ENCODE assay signal across 8 cellular contexts in the genomic region with DNA sequence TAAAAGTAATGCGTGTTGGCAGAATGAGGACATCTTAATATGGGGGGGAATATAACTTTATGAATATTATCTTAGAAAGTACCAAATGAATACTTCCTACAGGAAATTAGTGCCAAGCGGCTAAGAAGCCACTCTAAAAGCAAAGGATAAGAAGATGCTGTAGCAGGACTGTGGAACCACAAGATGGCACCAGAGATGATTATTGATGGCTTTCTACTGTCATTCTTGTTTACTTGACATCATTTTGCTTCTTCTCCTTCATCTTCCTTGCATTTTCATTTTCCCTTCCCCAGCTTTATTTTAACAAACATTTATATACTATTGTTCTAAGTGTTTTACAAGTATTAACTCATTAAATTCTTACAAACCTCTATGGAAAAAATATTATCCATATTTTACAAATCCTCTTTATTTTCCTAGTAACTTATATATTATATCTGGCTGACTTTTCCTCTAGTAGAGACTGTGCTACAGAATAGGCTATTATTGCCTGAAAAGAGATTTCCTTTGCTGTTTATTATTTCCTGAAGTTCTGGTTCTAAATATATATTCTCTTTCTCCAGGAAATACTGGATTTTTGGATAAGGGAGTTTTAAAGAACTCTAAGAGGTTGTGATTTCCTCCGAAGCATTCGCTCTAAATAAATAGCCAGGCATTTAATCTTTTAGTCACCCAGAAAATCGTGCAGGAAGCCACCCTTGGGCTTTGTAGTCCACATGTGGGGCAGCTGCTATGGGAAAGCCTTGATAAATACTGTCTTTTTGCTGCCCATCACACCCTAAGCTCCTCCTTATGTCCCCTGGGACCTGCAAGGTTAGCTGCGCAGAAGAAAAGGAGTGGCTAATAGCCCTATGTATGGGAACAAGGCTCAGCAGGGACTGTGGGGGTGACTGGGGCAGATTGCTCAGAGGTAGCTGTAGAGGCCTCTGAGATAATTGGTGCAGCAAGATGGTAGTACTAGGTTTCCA. TPM values are rescaled to one million over a fixed set of nuclear protein-coding genes. Genes with fewer than 3 reads are reported as not detected.
A peak's percentile ranks its signal among the peaks of the same experiment; 100 is the strongest.
DNase-seq lines count a peak whose midpoint lies in the region; ATAC-seq, FAIRE-seq and TF ChIP-seq lines count a peak whose summit lies in the region.

No MANE protein-coding gene starts in this region.

- DNase-seq in BJ (ENCODE audit: low read depth) (no peak), GM12891 (ENCODE audit: insufficient read length, low spot score) (peak; percentile 22), NCI-H460 (ENCODE audit: extremely low read depth, low read depth) (peak; percentile 60), brain microvascular endothelial cell (peak; percentile 38), mesenchymal stem cell (peak; percentile 54), cerebellar nuclear complex (lab: John Stamatoyannopoulos, UW) (no peak), GF-D8 (lab: John Stamatoyannopoulos, UW) (no peak)

- POLR2A ChIA-PET in BJ (lab: Charles Lee): no interaction called here

- H2AK5ac ChIP-seq in mesenchymal stem cell (ENCODE audit: low read length, severe bottlenecking): no peak overlapping the region

- 83% methylated on average over 5 of the region's 6 CpGs for WGBS in mesenchymal stem cell

- H3K27ac ChIP-seq in brain microvascular endothelial cell: no peak overlapping the region
- H3K27ac ChIP-seq in mesenchymal stem cell (ENCODE audit: low read length, poor library complexity, severe bottlenecking): no peak overlapping the region

- no peak overlapping the region for H3K14ac ChIP-seq in mesenchymal stem cell (ENCODE audit: low read length in 2 of 2)

- ATAC-seq in HG02870 (IDR thresholded peaks at IDR 0.05; ENCODE audit: unreplicated experiment): peak; percentile 60

- H3K4me2 ChIP-seq in mesenchymal stem cell (ENCODE audit: low read length, poor library complexity, severe bottlenecking): no peak overlapping the region

- no peak overlapping the region for H3K4ac ChIP-seq in mesenchymal stem cell (ENCODE audit: low read depth in 1 of 2, low read length in 2 of 2)

- no peaks in the 10 kb centered on the region for H3K79me1 ChIP-seq in mesenchymal stem cell (replicated peaks; ENCODE audit: low read length, poor library complexity, severe bottlenecking)

- H3K4me3 ChIP-seq in BJ (ENCODE audit: low read depth, low read length) (no peak overlapping the region), brain microvascular endothelial cell (ENCODE audit: low read depth, low read length) (no peak overlapping the region), mesenchymal stem cell (ENCODE audit: insufficient read depth in 1 of 2, low read depth in 1 of 2, low read length in 2 of 2) (no peak overlapping the region)

- H3K27me3 ChIP-seq in BJ (ENCODE audit: control insufficient read depth, insufficient read depth, low read length) (no peaks in the 10 kb centered on the region), brain microvascular endothelial cell (replicated peaks) (no peaks in the 10 kb centered on the region), mesenchymal stem cell (ENCODE audit: control insufficient read depth in 1 of 2, insufficient read depth in 1 of 2, low read length in 2 of 2) (no peaks in the 10 kb centered on the region)

- H4K91ac ChIP-seq in mesenchymal stem cell (ENCODE audit: low read length): no peak overlapping the region

- in situ Hi-C loops in brain microvascular endothelial cell (cut with HindIII; ENCODE audit: low pct_ligation_motif_present, low sequenced_read_pairs): no loop called here

- H2BK5ac ChIP-seq in mesenchymal stem cell (ENCODE audit: low read depth, low read length, poor library complexity, severe bottlenecking): no peak overlapping the region

- no peak overlapping the region for H2BK15ac ChIP-seq in mesenchymal stem cell (ENCODE audit: low read depth, poor library complexity, severe bottlenecking)

- H2AFZ ChIP-seq in mesenchymal stem cell (ENCODE audit: low read depth, low read length): no peak overlapping the region

- peak; percentile 62 for TF ChIP-seq CTCF in BJ (IDR thresholded peaks at IDR 0.05; ENCODE audit: insufficient read depth, low read depth, low read length)
- peak; percentile 73 for TF ChIP-seq CTCF in brain microvascular endothelial cell (IDR thresholded peaks at IDR 0.05; ENCODE audit: low read depth, low read length, missing control alignments)

- no peak overlapping the region for H3K9ac ChIP-seq in mesenchymal stem cell (ENCODE audit: low read length)

- no peaks in the 10 kb centered on the region for H3K9me3 ChIP-seq in mesenchymal stem cell (ENCODE audit: control insufficient read depth, low read length)

- CTCF ChIA-PET in BJ (lab: Yijun Ruan, JAX): interaction anchor here (1.0 to 2.9 kb wide), 6 partner anchors 9 to 37 kb away, joined by 3 to 6 read pairs (median 4); a partner anchor contains a TSS

- no peak overlapping the region for H2BK12ac ChIP-seq in mesenchymal stem cell (ENCODE audit: low read length in 2 of 2)

- no peak for FAIRE-seq in GM12891 (lab: Jason Lieb, UNC)

- TF ChIP-seq POLR2A in GM12891 (IDR thresholded peaks at IDR 0.05; ENCODE audit: low read depth, low read length): no peak

- no peaks in the 10 kb centered on the region for H3K36me3 ChIP-seq in BJ (ENCODE audit: control insufficient read depth, insufficient read depth, low read length)
- H3K36me3 ChIP-seq in brain microvascular endothelial cell (replicated peaks): no peaks in the 10 kb centered on the region
- peaks cover 0 to 27% of the 10 kb centered on the region in 2 experiments for H3K36me3 ChIP-seq in mesenchymal stem cell (ENCODE audit: control insufficient read depth in 1 of 2, insufficient read depth in 2 of 2, low read depth in 1 of 2, low read length in 2 of 2)

- H4K8ac ChIP-seq in mesenchymal stem cell (ENCODE audit: low read length): no peak overlapping the region

- H2BK120ac ChIP-seq in mesenchymal stem cell (ENCODE audit: low read depth, low read length): no peak overlapping the region

- H3K18ac ChIP-seq in mesenchymal stem cell (ENCODE audit: low read depth in 1 of 2, low read length in 2 of 2): no peak overlapping the region

- H3K23ac ChIP-seq in mesenchymal stem cell (ENCODE audit: low read length in 2 of 2): no peak overlapping the region

- no peaks in the 10 kb centered on the region for H3K4me1 ChIP-seq in mesenchymal stem cell (ENCODE audit: control insufficient read depth, insufficient read depth, low read depth, low read length)

TF ChIP-seq in GM12891, 5 proteins besides CTCF, POLR2A, EP300 and RAD21:
- TF ChIP-seq PAX5 (IDR thresholded peaks at IDR 0.05; ENCODE audit: insufficient read depth, low read length, severe bottlenecking) (no peak), POU2F2 (IDR thresholded peaks at IDR 0.05; ENCODE audit: low read depth, low read length) (no peak), TAF1 (IDR thresholded peaks at IDR 0.05; ENCODE audit: low read depth, low read length) (no peak), POLR2AphosphoS5 (IDR thresholded peaks at IDR 0.05; ENCODE audit: low read depth, low read length) (no peak), SPI1 (IDR thresholded peaks at IDR 0.05; ENCODE audit: low read depth, low read length) (no peak)

RNA-seq across cellular contexts. Expression of a gene that starts 9.2 kb away (rescaled TPM):
- 0.01 TPM in 2 replicates for polyA plus RNA-seq in BJ (2011; rRNA removed)
- not detected in 2 replicates for polyA minus RNA-seq in BJ (2011; rRNA and poly(A)+ RNA removed)
- polyA plus RNA-seq in GM12891 (2012; ENCODE audit: low read depth, missing spikeins): 0.01 TPM
- total RNA-seq in NCI-H460 (2014; rRNA removed; shearing (Covaris generic)): 0.02 TPM in 1 of 2 replicates, not detected in the other
- not detected in 2 replicates for polyA plus RNA-seq in NCI-H460 (2014; cell fraction: nucleus; rRNA removed)
- not detected for polyA plus RNA-seq in mesenchymal stem cell (2013, experiment 1 of 2)
- not detected for polyA plus RNA-seq in mesenchymal stem cell (2013, experiment 2 of 2)

Comparison
In these comparisons a context has a peak if more than half of its experiments do, and no peak if none do; other contexts are left out.
1. DNase-seq: peak in GM12891 (single experiment), NCI-H460 (single experiment), brain microvascular endothelial cell (single experiment) and mesenchymal stem cell (single experiment); none in BJ (single experiment), cerebellar nuclear complex (0 of 2) and GF-D8 (single experiment).